Comparison of ENCODE assay signal across 12 cellular contexts in the genomic region with DNA sequence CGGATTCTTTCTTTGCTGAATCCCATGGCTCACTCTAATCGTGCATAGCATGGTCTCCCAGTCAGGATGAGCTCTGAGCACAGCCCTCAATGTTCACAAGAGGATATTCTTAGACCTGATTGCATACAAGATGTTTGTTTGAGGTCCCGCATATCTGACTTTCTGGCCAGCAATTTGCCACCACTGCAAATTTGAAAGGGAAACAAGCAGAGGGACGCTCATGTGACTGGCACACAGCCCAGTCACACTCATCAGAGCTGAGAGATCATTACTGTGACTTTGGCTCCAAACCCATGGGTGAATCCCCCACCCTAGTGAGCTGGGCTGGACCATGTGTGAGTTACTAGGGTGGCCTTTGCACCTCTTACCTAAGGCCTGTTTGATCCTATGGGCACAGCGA. TPM values are rescaled to one million over a fixed set of nuclear protein-coding genes. Genes with fewer than 3 reads are reported as not detected.
DNase-seq lines count a peak whose midpoint lies in the region; ATAC-seq, FAIRE-seq and TF ChIP-seq lines count a peak whose summit lies in the region.
"Had no signal": no experiment of that assay in that cellular context is flagged by ENCODE, and none has a peak within 500 bp of the region (broad histone marks: within the 10 kb centered on the region; RNA-seq: fewer than 3 reads in every experiment).

No MANE protein-coding gene starts in this region.

- H3K9me3 ChIP-seq in esophagus squamous epithelium (no peaks in the 10 kb centered on the region), parathyroid adenoma (ENCODE audit: control insufficient read depth, low read length) (no peaks in the 10 kb centered on the region)

- H3K27ac ChIP-seq in esophagus squamous epithelium: peak overlapping the region in 3 of 4 donors; percentile 18 to 67 (median 32)
- peak overlapping the region; percentile 91 for H3K27ac ChIP-seq in parathyroid adenoma

- FAIRE-seq in GM19239 (lab: Jason Lieb, UNC): no peak

- peak in 1 of 4 donors; percentile 11 for TF ChIP-seq POLR2A in esophagus squamous epithelium (IDR thresholded peaks at IDR 0.05)

- peak overlapping the region; percentile 58 for H3K4me2 ChIP-seq in parathyroid adenoma (ENCODE audit: low read length)
- H3K4me2 ChIP-seq: GM23338 had no signal

- H3K4me1 ChIP-seq in esophagus squamous epithelium (peaks cover 0 to 15% (median 0%) of the 10 kb centered on the region in 3 donors), parathyroid adenoma (peaks cover 56% of the 10 kb centered on the region)

- no peaks in the 10 kb centered on the region for H3K79me2 ChIP-seq in parathyroid adenoma

- DNase-seq in EL (peak; percentile 56), NCI-H1092 (lab: John Stamatoyannopoulos, UW) (peak; percentile 22), esophagus squamous epithelium (lab: John Stamatoyannopoulos, UW) (no peak), GM19239 (ENCODE audit: insufficient read length, low spot score) (no peak), pons (ENCODE audit: low spot score) (no peak)
- DNase-seq in stimulated activated CD4-positive, alpha-beta T cell treated with anti-CD3 and anti-CD28 coated beads, Interleukin-15, amount 100 ng/mL, for 24 hours: no peak
- DNase-seq: effector memory CD8-positive, alpha-beta T cell; KBM-7 had no signal

- no peaks in the 10 kb centered on the region for H3K36me3 ChIP-seq in esophagus squamous epithelium
- H3K36me3 ChIP-seq in parathyroid adenoma (ENCODE audit: control insufficient read depth, insufficient read depth, low read length): no peaks in the 10 kb centered on the region

- peak overlapping the region; percentile 18 for H2AFZ ChIP-seq in parathyroid adenoma
- H2AFZ ChIP-seq: GM23338 had no signal

- H3K9ac ChIP-seq in parathyroid adenoma: no peak overlapping the region

- TF ChIP-seq CTCF in esophagus squamous epithelium (IDR thresholded peaks at IDR 0.05) (no peak), parathyroid adenoma (IDR thresholded peaks at IDR 0.05) (no peak)

- H3K4me3 ChIP-seq in esophagus squamous epithelium (no peak overlapping the region), parathyroid adenoma (ENCODE audit: low read depth, low read length) (peak overlapping the region; percentile 25)
- H3K4me3 ChIP-seq: GM23338 had no signal

- ATAC-seq in HG02973 (IDR thresholded peaks at IDR 0.05; ENCODE audit: unreplicated experiment): no peak
- ATAC-seq: effector memory CD8-positive, alpha-beta T cell; GM23338; Panc1 had no signal

- intact Hi-C loops in esophagus squamous epithelium (cut with DNase I): no loop called here

- no peaks in the 10 kb centered on the region for H3K27me3 ChIP-seq in esophagus squamous epithelium
- H3K27me3 ChIP-seq in parathyroid adenoma (ENCODE audit: control insufficient read depth, insufficient read depth, low read length): no peaks in the 10 kb centered on the region

- WGBS in esophagus squamous epithelium, 2 donors: 44 to 59% methylated on average over 4 to 5 of the region's 5 CpGs

RNA-seq across cellular contexts. Expression of a gene that starts 9.9 kb away (rescaled TPM):
- under 1 TPM in 1 of 4 donors, not detected in 3; 0.70 TPM for total RNA-seq in esophagus squamous epithelium

RNA-seq across cellular contexts. Expression of a gene that starts 44.3 kb away (rescaled TPM):
- total RNA-seq in esophagus squamous epithelium: not detected

Comparison
In these comparisons a context has a peak if more than half of its experiments do, and no peak if none do; other contexts are left out.
1. DNase-seq: peak in EL (single experiment) and NCI-H1092 (single experiment); none in esophagus squamous epithelium (single experiment), stimulated activated CD4-positive, alpha-beta T cell treated with anti-CD3 and anti-CD28 coated beads, Interleukin-15, amount 100 ng/mL, for 24 hours (single experiment), GM19239 (single experiment) and pons (single experiment).